Comparison of ENCODE assay signal across 7 cellular contexts in the genomic region with DNA sequence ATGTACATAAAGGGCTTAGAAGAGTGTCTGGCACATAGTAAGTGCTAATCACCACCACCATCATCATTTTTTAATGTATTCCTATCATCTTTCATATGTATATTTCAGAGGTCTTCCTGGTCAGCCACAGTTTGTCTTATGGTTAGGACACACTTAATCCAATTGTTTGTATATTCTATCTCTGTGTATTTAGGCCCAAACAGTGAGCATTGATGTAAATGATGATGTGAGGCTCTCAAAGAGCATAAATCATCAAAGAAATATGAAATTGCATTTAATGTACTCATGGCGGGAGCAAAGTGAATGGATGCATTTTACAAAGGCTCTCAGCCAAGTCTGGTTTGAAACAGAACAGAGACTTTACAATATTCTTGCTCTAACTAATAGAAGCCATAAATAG.
"Had no signal": no experiment of that assay in that cellular context is flagged by ENCODE, and none has a peak within 500 bp of the region (broad histone marks: within the 10 kb centered on the region; RNA-seq: fewer than 3 reads in every experiment).

No MANE protein-coding gene starts in this region.

- DNase-seq: H9, HFFc6, KG1 had no signal

- ATAC-seq: GM23338, HCT116, HepG2, K562 had no signal
